ENCODE assay signal across 36 cellular contexts in the genomic region with DNA sequence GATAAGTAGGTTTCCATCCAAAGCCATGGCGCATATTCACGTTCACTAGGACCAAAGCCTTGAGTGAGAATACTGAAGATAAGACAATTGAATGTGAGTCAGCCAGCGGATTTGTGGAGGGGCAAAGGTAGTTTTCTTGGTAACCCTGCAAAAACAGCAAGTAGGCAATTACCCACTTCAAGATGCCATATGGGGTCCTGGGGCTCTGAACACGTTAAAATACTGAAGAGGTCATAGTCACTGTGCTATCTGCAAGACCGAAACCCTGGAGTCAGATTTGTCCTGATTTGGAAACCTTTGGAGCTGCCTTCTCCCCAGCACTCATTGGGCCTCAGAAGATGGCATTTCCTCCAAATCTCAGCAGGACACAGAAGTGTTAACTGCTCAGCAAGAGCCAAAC.
DNase-seq lines count a peak whose midpoint lies in the region; FAIRE-seq and TF ChIP-seq lines count a peak whose summit lies in the region.
"Had no signal": no experiment of that assay in that cellular context is flagged by ENCODE, and none has a peak within 500 bp of the region (broad histone marks: within the 10 kb centered on the region; RNA-seq: fewer than 3 reads in every experiment).

No MANE protein-coding gene starts in this region.

- H3K9me3 Mint-ChIP-seq in endodermal cell (peaks cover 2% of the 10 kb centered on the region), MCF 10A (ENCODE audit: unreplicated experiment) (no peaks in the 10 kb centered on the region)
- H3K9me3 Mint-ChIP-seq: CD4-positive, alpha-beta T cell had no signal

- DNase-seq in ELF-1 (ENCODE audit: low read depth, low spot score) (peak; percentile 2), bronchial epithelial cell (ENCODE audit: low read depth) (no peak), endodermal cell (peak; percentile 65), mesendoderm (peak; percentile 79), RWPE1 (ENCODE audit: low spot score) (no peak), AG08395 (ENCODE audit: low spot score) (no peak), MCF 10A (ENCODE audit: unreplicated experiment) (no peak), HuH-7.5 (ENCODE audit: low spot score) (no peak)
- DNase-seq: 8988T; ACHN; AML-193; BE2C; C1 segment of cervical spinal cord; Caco-2; Calu3; CD4-positive, alpha-beta memory T cell; CD4-positive, alpha-beta T cell; CD4-positive, CD25-positive, alpha-beta regulatory T cell; CD8-positive, alpha-beta memory T cell; CD8-positive, alpha-beta T cell; COR-L47; DMS 273 treated with DMSO at 0.1 percent for 48 hours; DMS53; DMS79; DMS79 treated with DMSO at 0.1 percent for 48 hours; DND-41; EL had no signal

- H3K36me3 Mint-ChIP-seq in endodermal cell (ENCODE audit: low read depth) (no peaks in the 10 kb centered on the region), MCF 10A (ENCODE audit: insufficient read depth, unreplicated experiment) (no peaks in the 10 kb centered on the region)
- H3K36me3 Mint-ChIP-seq: CD14-positive monocyte; CD4-positive, CD25-positive, alpha-beta regulatory T cell; CD8-positive, alpha-beta T cell had no signal

- peaks cover 52% of the 10 kb centered on the region for H3K4me1 Mint-ChIP-seq in endodermal cell
- H3K4me1 Mint-ChIP-seq in MCF 10A (ENCODE audit: insufficient read depth, unreplicated experiment): no peaks in the 10 kb centered on the region
- H3K4me1 Mint-ChIP-seq: B cell; CD14-positive monocyte; CD4-positive, alpha-beta memory T cell; CD4-positive, CD25-positive, alpha-beta regulatory T cell; CD8-positive, alpha-beta memory T cell had no signal

- no peak overlapping the region for H3K4ac ChIP-seq in mesendoderm (ENCODE audit: low read depth, low read length)

- H4K5ac ChIP-seq in mesendoderm (ENCODE audit: low read length): no peak overlapping the region

- H3K79me1 ChIP-seq in mesendoderm (ENCODE audit: low read length): no peaks in the 10 kb centered on the region

- H3K4me3 Mint-ChIP-seq in endodermal cell (no peak overlapping the region), MCF 10A (ENCODE audit: unreplicated experiment) (no peak overlapping the region)
- H3K4me3 Mint-ChIP-seq: B cell; CD14-positive monocyte; CD4-positive, alpha-beta memory T cell; CD4-positive, alpha-beta T cell; CD4-positive, CD25-positive, alpha-beta regulatory T cell; CD8-positive, alpha-beta memory T cell; CD8-positive, alpha-beta T cell had no signal

- TF ChIP-seq CTCF in bronchial epithelial cell (IDR thresholded peaks at IDR 0.05; ENCODE audit: insufficient read depth, low read length, severe bottlenecking): no peak
- TF ChIP-seq CTCF in endodermal cell (conservative IDR thresholded peaks at IDR 0.05): no peak
- TF ChIP-seq CTCF in RWPE1 (conservative IDR thresholded peaks at IDR 0.05; ENCODE audit: low read depth): no peak
- no peak for TF ChIP-seq CTCF in MCF 10A (IDR thresholded peaks at IDR 0.05; ENCODE audit: unreplicated experiment)

- CTCF ChIA-PET in RWPE1 (lab: Yijun Ruan, JAX) (no interaction called here), MCF 10A (lab: Yijun Ruan, JAX) (interaction anchor here (0.6 kb wide), 1 partner anchor 32 kb away, joined by 3 read pairs; no protein-coding TSS in a partner anchor)

- H3K27me3 ChIP-seq in bronchial epithelial cell (ENCODE audit: control insufficient read depth, insufficient read depth, low read length): no peaks in the 10 kb centered on the region
- no peaks in the 10 kb centered on the region for H3K27me3 ChIP-seq in endodermal cell (ENCODE audit: control insufficient read depth, insufficient read depth, low read length, poor library complexity, severe bottlenecking)
- H3K27me3 ChIP-seq in mesendoderm (ENCODE audit: insufficient read depth, low read length, poor library complexity): no peaks in the 10 kb centered on the region
- H3K27me3 ChIP-seq: BE2C; BLaER1; BLaER1 treated with 17β-estradiol and CSF1 and Interleukin-3, amounts not matched to agents 10 nM and 100 nM had no signal

- no peak overlapping the region for H3K23ac ChIP-seq in mesendoderm (ENCODE audit: low read length)

- no TSS peak for BruUV-seq in MCF 10A (replicated peaks; lab: Mats Ljungman, UMichigan)

- H2AK5ac ChIP-seq in mesendoderm (ENCODE audit: low read length): no peak overlapping the region

- H3K9ac ChIP-seq in endodermal cell (ENCODE audit: extremely low read depth, low read length, poor library complexity, severe bottlenecking): no peak overlapping the region
- H3K9ac ChIP-seq in mesendoderm (ENCODE audit: low read length): no peak overlapping the region
- H3K9ac ChIP-seq: BLaER1; BLaER1 treated with 17β-estradiol and CSF1 and Interleukin-3, amounts not matched to agents 10 nM and 100 nM had no signal

- H3K9me3 ChIP-seq in endodermal cell (ENCODE audit: control insufficient read depth, low read length): no peaks in the 10 kb centered on the region
- H3K9me3 ChIP-seq: A549; BE2C; BLaER1; BLaER1 treated with 17β-estradiol and CSF1 and Interleukin-3, amounts not matched to agents 10 nM and 100 nM; Caco-2 had no signal

- no peak overlapping the region for H2BK5ac ChIP-seq in mesendoderm (ENCODE audit: low read length)

- WGBS in endodermal cell (ENCODE audit: insufficient coverage in 1 of 2, insufficient read length in 1 of 2), 2 experiments: 83 to 89% methylated on average over 5 of the region's 5 CpGs
- no CpG with 5 or more reads among the region's 5 CpGs for WGBS in mesendoderm (ENCODE audit: extremely low coverage, insufficient coverage, low lambda C conversion rate)

- peaks cover 9% of the 10 kb centered on the region for H3K4me1 ChIP-seq in endodermal cell (ENCODE audit: control insufficient read depth, insufficient read depth, low read length)
- peaks cover 11% of the 10 kb centered on the region for H3K4me1 ChIP-seq in mesendoderm (ENCODE audit: control insufficient read depth, low read depth, low read length)
- H3K4me1 ChIP-seq: A549; BE2C; BLaER1; BLaER1 treated with 17β-estradiol and CSF1 and Interleukin-3, amounts not matched to agents 10 nM and 100 nM; Caco-2 had no signal

- no peaks in the 10 kb centered on the region for H3K27me3 Mint-ChIP-seq in endodermal cell (ENCODE audit: insufficient read depth)
- no peaks in the 10 kb centered on the region for H3K27me3 Mint-ChIP-seq in MCF 10A (ENCODE audit: insufficient read depth, unreplicated experiment)
- H3K27me3 Mint-ChIP-seq: B cell; CD4-positive, alpha-beta memory T cell; CD4-positive, alpha-beta T cell; CD4-positive, CD25-positive, alpha-beta regulatory T cell; CD8-positive, alpha-beta memory T cell had no signal

- no peak overlapping the region for H3K27ac ChIP-seq in endodermal cell (ENCODE audit: low read depth, low read length)
- H3K27ac ChIP-seq in mesendoderm (ENCODE audit: low read depth, low read length): peak overlapping the region; percentile 70
- H3K27ac ChIP-seq in RWPE1: no peak overlapping the region
- H3K27ac ChIP-seq: 22Rv1; A549; BLaER1; BLaER1 treated with 17β-estradiol and CSF1 and Interleukin-3, amounts not matched to agents 10 nM and 100 nM; C4-2B had no signal

- H2BK120ac ChIP-seq in mesendoderm (ENCODE audit: low read depth, low read length): no peak overlapping the region

- no peak overlapping the region for H3K56ac ChIP-seq in mesendoderm (ENCODE audit: low read length)

- H3K36me3 ChIP-seq in bronchial epithelial cell (ENCODE audit: control insufficient read depth, insufficient read depth, low read length) (no peaks in the 10 kb centered on the region), endodermal cell (ENCODE audit: control insufficient read depth, insufficient read depth, low read length) (no peaks in the 10 kb centered on the region), mesendoderm (ENCODE audit: control insufficient read depth, insufficient read depth, low read length) (no peaks in the 10 kb centered on the region)
- H3K36me3 ChIP-seq: BE2C; BLaER1; BLaER1 treated with 17β-estradiol and CSF1 and Interleukin-3, amounts not matched to agents 10 nM and 100 nM had no signal

- no peaks in the 10 kb centered on the region for H3K79me2 ChIP-seq in mesendoderm (ENCODE audit: control insufficient read depth, insufficient read depth, low read length)

- H3K4me2 ChIP-seq in mesendoderm (ENCODE audit: low read length): no peak overlapping the region
- H3K4me2 ChIP-seq: A549; BLaER1; BLaER1 treated with 17β-estradiol and CSF1 and Interleukin-3, amounts not matched to agents 10 nM and 100 nM had no signal

- FAIRE-seq in bronchial epithelial cell (lab: Jason Lieb, UNC): peak; percentile 47
- FAIRE-seq: A204.1, A549, D721Med had no signal

- intact Hi-C loops in MCF 10A (cut with micrococcal nuclease): loop anchor here (5.0 kb wide), 1 partner anchor 43 kb away; no protein-coding TSS in a partner anchor

- no peak overlapping the region for H4K8ac ChIP-seq in mesendoderm (ENCODE audit: low read depth, low read length)

- no peak overlapping the region for H3K27ac Mint-ChIP-seq in endodermal cell
- H3K27ac Mint-ChIP-seq in MCF 10A (ENCODE audit: low read depth, unreplicated experiment): no peak overlapping the region
- H3K27ac Mint-ChIP-seq: B cell; CD14-positive monocyte; CD4-positive, alpha-beta memory T cell; CD4-positive, alpha-beta T cell; CD4-positive, CD25-positive, alpha-beta regulatory T cell; CD8-positive, alpha-beta memory T cell; CD8-positive, alpha-beta T cell had no signal

- H3K4me3 ChIP-seq in bronchial epithelial cell (ENCODE audit: low read depth, low read length) (no peak overlapping the region), endodermal cell (ENCODE audit: low read length) (no peak overlapping the region), mesendoderm (ENCODE audit: low read length) (no peak overlapping the region)
- H3K4me3 ChIP-seq: A549; BLaER1; BLaER1 treated with 17β-estradiol and CSF1 and Interleukin-3, amounts not matched to agents 10 nM and 100 nM had no signal

- peak overlapping the region; percentile 86 for H3K18ac ChIP-seq in mesendoderm (ENCODE audit: low read length)

- no peak overlapping the region for H2BK15ac ChIP-seq in mesendoderm (replicated peaks; ENCODE audit: low read depth)

- POLR2A ChIA-PET in RWPE1 (lab: Yijun Ruan, JAX; ENCODE audit: low non-redundant PET) (no interaction called here), MCF 10A (lab: Yijun Ruan, JAX) (no interaction called here)

Comparison
In these comparisons a context has a peak if more than half of its experiments do, and no peak if none do; other contexts are left out.
1. DNase-seq: peak in ELF-1 (single experiment), endodermal cell (single experiment) and mesendoderm (single experiment); none in bronchial epithelial cell (single experiment), RWPE1 (single experiment), AG08395 (single experiment), MCF 10A (single experiment) and HuH-7.5 (single experiment).